8 cellular contexts compared by ENCODE assay signal in the genomic region with DNA sequence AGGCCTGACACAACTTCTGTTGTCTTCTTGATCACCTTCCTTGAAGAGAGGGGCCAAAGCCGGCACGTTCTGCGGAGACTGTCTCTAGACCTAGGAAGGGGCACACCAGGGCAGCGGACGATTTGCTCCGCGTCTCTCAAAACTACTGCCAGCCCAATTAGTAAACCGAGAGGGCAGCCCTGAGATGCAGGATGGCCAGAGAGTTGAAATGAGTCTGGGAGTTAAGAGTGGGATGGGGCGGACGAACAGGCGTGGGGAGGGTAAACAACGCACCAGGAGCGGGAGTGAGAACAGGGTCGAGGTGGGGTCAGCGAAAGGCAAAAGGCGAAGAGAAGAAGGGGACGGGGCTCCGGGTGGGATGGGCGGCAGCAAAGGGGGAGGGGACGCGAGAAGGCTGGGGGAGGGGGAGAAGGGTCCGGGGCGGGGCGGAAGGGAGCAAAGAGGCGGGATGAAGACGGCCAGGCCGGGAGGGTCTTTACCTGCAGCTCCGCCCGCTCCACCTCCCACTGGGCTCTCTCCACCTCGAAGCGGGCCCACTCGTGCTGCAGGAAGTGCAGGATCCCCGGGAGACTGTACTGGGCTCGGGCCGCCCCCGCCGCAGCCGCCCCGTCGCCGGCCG. TPM values are rescaled to one million over a fixed set of nuclear protein-coding genes. Genes with fewer than 3 reads are reported as not detected.
DNase-seq lines count a peak whose midpoint lies in the region; ATAC-seq and TF ChIP-seq lines count a peak whose summit lies in the region.

No MANE protein-coding gene starts in this region.

- H3K4me1 Mint-ChIP-seq in activated naive CD8-positive, alpha-beta T cell treated with anti-CD3 and anti-CD28 coated beads for 36 hours: peaks cover 43% of the 10 kb centered on the region

- TF ChIP-seq POLR2A in sigmoid colon (IDR thresholded peaks at IDR 0.05): no peak

- H3K36me3 Mint-ChIP-seq in activated naive CD8-positive, alpha-beta T cell treated with anti-CD3 and anti-CD28 coated beads for 36 hours: peaks cover 10% of the 10 kb centered on the region

- no peaks in the 10 kb centered on the region for H3K36me3 ChIP-seq in sigmoid colon

- DNase-seq in AG08395 (ENCODE audit: low spot score) (peak; percentile 24), OCI-M1 (lab: John Stamatoyannopoulos, UW) (peak; percentile 73), left cardiac atrium (no peak), sigmoid colon (no peak), posterior vena cava (ENCODE audit: low spot score) (no peak)
- DNase-seq in activated naive CD8-positive, alpha-beta T cell treated with anti-CD3 and anti-CD28 coated beads for 36 hours: peak; percentile 28

- H3K27me3 Mint-ChIP-seq in activated naive CD8-positive, alpha-beta T cell treated with anti-CD3 and anti-CD28 coated beads for 36 hours: no peaks in the 10 kb centered on the region

- H3K27ac ChIP-seq in sigmoid colon: peak overlapping the region; percentile 87 to 90 (median 90)

- TF ChIP-seq EP300 in sigmoid colon (IDR thresholded peaks at IDR 0.05): no peak

- H3K27me3 ChIP-seq in sigmoid colon: no peaks in the 10 kb centered on the region

- 0 to 1% methylated on average over 42 of the region's 42 CpGs for WGBS in sigmoid colon, 2 donors

- ATAC-seq in GM18870 (IDR thresholded peaks at IDR 0.05; ENCODE audit: unreplicated experiment) (peak; percentile 39), HG03139 (IDR thresholded peaks at IDR 0.05; ENCODE audit: unreplicated experiment) (peak; percentile 23), left cardiac atrium (peak; percentile 19 to 66)

- H3K4me3 ChIP-seq in sigmoid colon: peak overlapping the region; percentile 86 to 99 (median 94)

- H3K27ac Mint-ChIP-seq in activated naive CD8-positive, alpha-beta T cell treated with anti-CD3 and anti-CD28 coated beads for 36 hours: peak overlapping the region; percentile 90

- intact Hi-C loops in left cardiac atrium (cut with DNase I) (no loop called here), sigmoid colon (cut with DNase I) (no loop called here), posterior vena cava (cut with DNase I) (no loop called here)

- H3K4me3 Mint-ChIP-seq in activated naive CD8-positive, alpha-beta T cell treated with anti-CD3 and anti-CD28 coated beads for 36 hours: peak overlapping the region; percentile 97

- no peaks in the 10 kb centered on the region for H3K9me3 Mint-ChIP-seq in activated naive CD8-positive, alpha-beta T cell treated with anti-CD3 and anti-CD28 coated beads for 36 hours

- no peak for TF ChIP-seq CTCF in sigmoid colon (IDR thresholded peaks at IDR 0.05)

- peaks cover 0 to 15% (median 7%) of the 10 kb centered on the region in 4 donors for H3K4me1 ChIP-seq in sigmoid colon

- no peaks in the 10 kb centered on the region for H3K9me3 ChIP-seq in sigmoid colon

RNA-seq across cellular contexts. Expression of a gene that starts 0.5 kb away (rescaled TPM):
- 10 to 100 TPM; 30.8 TPM for total RNA-seq in activated naive CD8-positive, alpha-beta T cell treated with anti-CD3 and anti-CD28 coated beads for 36 hours
- total RNA-seq in left cardiac atrium (10 to 100 TPM; 33.8 to 35.3 TPM), sigmoid colon (10 to 100 TPM; 14.9 to 20.9 (median 19.6) TPM), posterior vena cava (10 to 100 TPM; 23.1 to 34.2 TPM)
- polyA plus RNA-seq in sigmoid colon: 1 to 10 TPM; 7.8 to 8.8 (median 8.5) TPM

Comparison
In these comparisons a context has a peak if more than half of its experiments do, and no peak if none do; other contexts are left out.
1. DNase-seq: peak in AG08395 (single experiment), OCI-M1 (single experiment) and activated naive CD8-positive, alpha-beta T cell treated with anti-CD3 and anti-CD28 coated beads for 36 hours (single experiment); none in left cardiac atrium (single experiment), sigmoid colon (single experiment) and posterior vena cava (single experiment).
2. Peak in every context shown above with its lines, with median percentiles within 50 percentile points of each other: ATAC-seq.